14 cellular contexts compared by ENCODE assay signal in the genomic region with DNA sequence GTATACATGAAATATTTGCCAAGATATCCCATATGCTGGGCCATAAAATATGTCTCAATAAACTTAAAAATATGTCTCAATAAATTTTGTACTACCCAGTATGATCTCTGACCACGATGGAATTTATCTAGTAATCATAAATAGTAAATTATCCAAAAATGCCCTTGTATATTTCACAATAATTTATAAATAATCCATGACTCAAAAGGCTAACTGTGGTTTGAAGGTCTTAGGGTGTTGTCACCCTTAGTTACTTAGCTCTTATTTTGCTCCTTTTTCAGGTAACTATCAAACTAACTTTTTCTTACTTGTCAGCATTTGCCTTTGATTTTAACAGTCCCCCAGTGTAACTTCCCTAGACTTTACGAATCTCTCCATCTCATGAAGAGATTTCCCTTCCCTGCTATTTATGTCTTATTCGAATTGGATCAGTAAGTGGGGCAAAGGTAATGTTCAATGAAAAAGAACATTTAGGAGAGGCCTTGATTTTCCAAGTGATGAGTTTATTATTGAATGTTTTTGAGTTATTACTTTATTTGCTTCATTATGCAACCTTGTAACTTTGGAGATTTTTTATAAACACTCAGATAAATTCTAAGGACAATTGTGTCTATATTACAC.
"Had no signal": no experiment of that assay in that cellular context is flagged by ENCODE, and none has a peak within 500 bp of the region (broad histone marks: within the 10 kb centered on the region; RNA-seq: fewer than 3 reads in every experiment).

No MANE protein-coding gene starts in this region.

- DNase-seq: activated CD4-positive, alpha-beta T cell treated with anti-CD3 and anti-CD28 coated beads, Interleukin-2, amount 50 U/mL, for 1 hour; activated naive CD8-positive, alpha-beta T cell treated with anti-CD3 and anti-CD28 coated beads, Interleukin-2, amount 10 ng/mL, durations not matched to agents 7 days and 5 days; endodermal cell; erythroblast; nucleus accumbens; posterior cingulate gyrus; stomach; T-helper 1 cell; T1000 had no signal

- H3K27me3 ChIP-seq: ascending aorta, stomach had no signal

- H3K4me1 Mint-ChIP-seq: activated naive CD8-positive, alpha-beta T cell treated with anti-CD3 and anti-CD28 coated beads, Interleukin-2, amount 10 ng/mL, durations not matched to agents 7 days and 5 days; endodermal cell; nephron had no signal

- FAIRE-seq: bronchial epithelial cell had no signal

- H3K4me2 ChIP-seq: smooth muscle cell had no signal

- H3K4me1 ChIP-seq: ascending aorta, stomach had no signal

- H3K27ac ChIP-seq: ascending aorta, stomach had no signal

- H3K36me3 ChIP-seq: ascending aorta, stomach had no signal

- H3K9me3 Mint-ChIP-seq: activated naive CD8-positive, alpha-beta T cell treated with anti-CD3 and anti-CD28 coated beads, Interleukin-2, amount 10 ng/mL, durations not matched to agents 7 days and 5 days had no signal

- H3K27ac Mint-ChIP-seq: activated naive CD8-positive, alpha-beta T cell treated with anti-CD3 and anti-CD28 coated beads, Interleukin-2, amount 10 ng/mL, durations not matched to agents 7 days and 5 days; activated T-helper 1 cell treated with anti-CD3 and anti-CD28 coated beads, Interleukin-12 subunit alpha, Interleukin-12 subunit beta, Interleukin-2, Interleukin-4 antibody, amounts not matched to agents 30 ng/mL and 10 ng/mL and 1 ng/mL, durations not matched to agents 14 hours and 24 hours and 36 hours; endodermal cell; nephron had no signal

- H3K4me3 Mint-ChIP-seq: activated naive CD8-positive, alpha-beta T cell treated with anti-CD3 and anti-CD28 coated beads, Interleukin-2, amount 10 ng/mL, durations not matched to agents 7 days and 5 days; activated T-helper 1 cell treated with anti-CD3 and anti-CD28 coated beads, Interleukin-12 subunit alpha, Interleukin-12 subunit beta, Interleukin-2, Interleukin-4 antibody, amounts not matched to agents 30 ng/mL and 10 ng/mL and 1 ng/mL, durations not matched to agents 14 hours and 24 hours and 36 hours; endodermal cell; nephron had no signal

- H3K36me3 Mint-ChIP-seq: activated naive CD8-positive, alpha-beta T cell treated with anti-CD3 and anti-CD28 coated beads, Interleukin-2, amount 10 ng/mL, durations not matched to agents 7 days and 5 days had no signal

- H3K9me3 ChIP-seq: ascending aorta, stomach had no signal

- H3K4me3 ChIP-seq: ascending aorta, smooth muscle cell, stomach had no signal
